In the genomic region with DNA sequence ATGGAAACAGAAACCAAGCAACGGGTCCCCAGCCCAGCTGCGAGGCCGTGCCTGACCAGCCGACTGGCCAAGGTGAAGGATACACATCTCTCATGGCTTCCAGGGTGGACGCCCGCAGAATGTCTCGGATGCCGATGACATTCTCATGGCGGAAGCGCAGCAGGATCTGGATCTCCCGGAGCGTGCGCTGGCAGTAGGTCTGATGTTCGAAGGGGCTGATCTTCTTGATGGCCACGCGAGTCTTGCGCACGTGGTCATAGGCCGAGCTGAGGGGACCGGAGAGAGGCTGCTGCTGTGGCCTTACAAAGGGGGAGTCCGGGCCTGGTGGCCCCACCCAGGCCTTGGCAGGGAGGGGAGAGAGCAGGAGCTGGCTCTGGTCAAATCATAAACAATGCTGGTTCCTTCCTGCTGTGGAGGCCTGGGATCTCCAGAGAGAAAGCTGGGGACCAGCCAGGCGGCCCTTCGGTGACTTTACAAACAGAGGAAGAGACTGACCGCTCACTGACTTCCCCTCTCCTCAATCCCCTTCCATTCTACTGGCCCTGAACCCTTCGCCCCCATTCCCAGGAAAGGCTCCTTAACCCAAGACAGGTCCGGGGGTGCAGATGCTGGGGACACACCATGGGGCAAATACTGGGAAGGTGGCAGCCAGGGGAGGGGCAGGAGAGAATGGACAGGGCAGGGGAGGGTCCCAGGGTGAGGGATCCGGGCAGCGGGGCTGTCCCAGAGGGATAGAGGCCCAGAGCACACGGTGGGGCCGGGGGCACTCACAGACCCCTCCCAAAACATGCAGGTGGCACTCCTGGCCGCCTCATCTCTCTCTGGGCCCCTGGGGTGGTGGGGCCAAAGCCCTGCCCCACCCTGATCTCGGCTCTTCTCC, we compare ENCODE assay signal across 1 cellular context.
A peak's percentile ranks its signal among the peaks of the same experiment; 100 is the strongest.
TF ChIP-seq lines count a peak whose summit lies in the region.

No MANE protein-coding gene starts in this region.

TF ChIP-seq in HepG2, 621 proteins besides CTCF, POLR2A, EP300 and RAD21 (continued from another document):
- TF ChIP-seq, protein P1, sequence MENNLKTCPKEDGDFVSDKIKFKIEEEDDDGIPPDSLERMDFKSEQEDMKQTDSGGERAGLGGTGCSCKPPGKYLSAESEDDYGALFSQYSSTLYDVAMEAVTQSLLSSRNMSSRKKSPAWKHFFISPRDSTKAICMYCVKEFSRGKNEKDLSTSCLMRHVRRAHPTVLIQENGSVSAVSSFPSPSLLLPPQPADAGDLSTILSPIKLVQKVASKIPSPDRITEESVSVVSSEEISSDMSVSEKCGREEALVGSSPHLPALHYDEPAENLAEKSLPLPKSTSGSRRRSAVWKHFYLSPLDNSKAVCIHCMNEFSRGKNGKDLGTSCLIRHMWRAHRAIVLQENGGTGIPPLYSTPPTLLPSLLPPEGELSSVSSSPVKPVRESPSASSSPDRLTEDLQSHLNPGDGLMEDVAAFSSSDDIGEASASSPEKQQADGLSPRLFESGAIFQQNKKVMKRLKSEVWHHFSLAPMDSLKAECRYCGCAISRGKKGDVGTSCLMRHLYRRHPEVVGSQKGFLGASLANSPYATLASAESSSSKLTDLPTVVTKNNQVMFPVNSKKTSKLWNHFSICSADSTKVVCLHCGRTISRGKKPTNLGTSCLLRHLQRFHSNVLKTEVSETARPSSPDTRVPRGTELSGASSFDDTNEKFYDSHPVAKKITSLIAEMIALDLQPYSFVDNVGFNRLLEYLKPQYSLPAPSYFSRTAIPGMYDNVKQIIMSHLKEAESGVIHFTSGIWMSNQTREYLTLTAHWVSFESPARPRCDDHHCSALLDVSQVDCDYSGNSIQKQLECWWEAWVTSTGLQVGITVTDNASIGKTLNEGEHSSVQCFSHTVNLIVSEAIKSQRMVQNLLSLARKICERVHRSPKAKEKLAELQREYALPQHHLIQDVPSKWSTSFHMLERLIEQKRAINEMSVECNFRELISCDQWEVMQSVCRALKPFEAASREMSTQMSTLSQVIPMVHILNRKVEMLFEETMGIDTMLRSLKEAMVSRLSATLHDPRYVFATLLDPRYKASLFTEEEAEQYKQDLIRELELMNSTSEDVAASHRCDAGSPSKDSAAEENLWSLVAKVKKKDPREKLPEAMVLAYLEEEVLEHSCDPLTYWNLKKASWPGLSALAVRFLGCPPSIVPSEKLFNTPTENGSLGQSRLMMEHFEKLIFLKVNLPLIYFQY (CRISPR knock-in tag; IDR thresholded peaks at IDR 0.05; ENCODE audit: borderline replicate concordance) = no peak
- TF ChIP-seq FOXM1 (CRISPR knock-in tag; IDR thresholded peaks at IDR 0.05) (no peak), FOXK1 (CRISPR knock-in tag; IDR thresholded peaks at IDR 0.05; ENCODE audit: borderline replicate concordance, low read depth) (no peak), ZNF432 (CRISPR knock-in tag; IDR thresholded peaks at IDR 0.05; ENCODE audit: borderline replicate concordance) (no peak), TGIF2 (CRISPR knock-in tag; IDR thresholded peaks at IDR 0.05) (no peak), ZNF530 (CRISPR knock-in tag; IDR thresholded peaks at IDR 0.05; ENCODE audit: low read depth) (no peak), SAFB2 (CRISPR knock-in tag; IDR thresholded peaks at IDR 0.05; ENCODE audit: borderline replicate concordance, low read depth) (no peak), ZNF572 (CRISPR knock-in tag; IDR thresholded peaks at IDR 0.05) (peak; percentile 41; the same call in 1 of the 2 replicates), FOSL1 (CRISPR knock-in tag; IDR thresholded peaks at IDR 0.05; ENCODE audit: borderline replicate concordance) (no peak), ZSCAN25 (CRISPR knock-in tag; IDR thresholded peaks at IDR 0.05) (no peak), REL (CRISPR knock-in tag; conservative IDR thresholded peaks at IDR 0.05) (0 out of 2 replicates have a peak, but pooled peaks have one; percentile 7), PHF20 (CRISPR knock-in tag; IDR thresholded peaks at IDR 0.05) (no peak), ZNF564 (CRISPR knock-in tag; IDR thresholded peaks at IDR 0.05) (no peak), ZEB1 (IDR thresholded peaks at IDR 0.05; ENCODE audit: insufficient replicate concordance, low read depth) (no peak), ZBTB7A (CRISPR knock-in tag; IDR thresholded peaks at IDR 0.05) (no peak)
- TF ChIP-seq, protein P2, sequence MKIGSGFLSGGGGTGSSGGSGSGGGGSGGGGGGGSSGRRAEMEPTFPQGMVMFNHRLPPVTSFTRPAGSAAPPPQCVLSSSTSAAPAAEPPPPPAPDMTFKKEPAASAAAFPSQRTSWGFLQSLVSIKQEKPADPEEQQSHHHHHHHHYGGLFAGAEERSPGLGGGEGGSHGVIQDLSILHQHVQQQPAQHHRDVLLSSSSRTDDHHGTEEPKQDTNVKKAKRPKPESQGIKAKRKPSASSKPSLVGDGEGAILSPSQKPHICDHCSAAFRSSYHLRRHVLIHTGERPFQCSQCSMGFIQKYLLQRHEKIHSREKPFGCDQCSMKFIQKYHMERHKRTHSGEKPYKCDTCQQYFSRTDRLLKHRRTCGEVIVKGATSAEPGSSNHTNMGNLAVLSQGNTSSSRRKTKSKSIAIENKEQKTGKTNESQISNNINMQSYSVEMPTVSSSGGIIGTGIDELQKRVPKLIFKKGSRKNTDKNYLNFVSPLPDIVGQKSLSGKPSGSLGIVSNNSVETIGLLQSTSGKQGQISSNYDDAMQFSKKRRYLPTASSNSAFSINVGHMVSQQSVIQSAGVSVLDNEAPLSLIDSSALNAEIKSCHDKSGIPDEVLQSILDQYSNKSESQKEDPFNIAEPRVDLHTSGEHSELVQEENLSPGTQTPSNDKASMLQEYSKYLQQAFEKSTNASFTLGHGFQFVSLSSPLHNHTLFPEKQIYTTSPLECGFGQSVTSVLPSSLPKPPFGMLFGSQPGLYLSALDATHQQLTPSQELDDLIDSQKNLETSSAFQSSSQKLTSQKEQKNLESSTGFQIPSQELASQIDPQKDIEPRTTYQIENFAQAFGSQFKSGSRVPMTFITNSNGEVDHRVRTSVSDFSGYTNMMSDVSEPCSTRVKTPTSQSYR (CRISPR knock-in tag; IDR thresholded peaks at IDR 0.05; ENCODE audit: borderline replicate concordance) = no peak
- TF ChIP-seq, protein P3, sequence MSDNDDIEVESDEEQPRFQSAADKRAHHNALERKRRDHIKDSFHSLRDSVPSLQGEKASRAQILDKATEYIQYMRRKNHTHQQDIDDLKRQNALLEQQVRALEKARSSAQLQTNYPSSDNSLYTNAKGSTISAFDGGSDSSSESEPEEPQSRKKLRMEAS (IDR thresholded peaks at IDR 0.05) = 0 out of 2 replicates have a peak, but pooled peaks have one; percentile 10
- TF ChIP-seq, protein P4, sequence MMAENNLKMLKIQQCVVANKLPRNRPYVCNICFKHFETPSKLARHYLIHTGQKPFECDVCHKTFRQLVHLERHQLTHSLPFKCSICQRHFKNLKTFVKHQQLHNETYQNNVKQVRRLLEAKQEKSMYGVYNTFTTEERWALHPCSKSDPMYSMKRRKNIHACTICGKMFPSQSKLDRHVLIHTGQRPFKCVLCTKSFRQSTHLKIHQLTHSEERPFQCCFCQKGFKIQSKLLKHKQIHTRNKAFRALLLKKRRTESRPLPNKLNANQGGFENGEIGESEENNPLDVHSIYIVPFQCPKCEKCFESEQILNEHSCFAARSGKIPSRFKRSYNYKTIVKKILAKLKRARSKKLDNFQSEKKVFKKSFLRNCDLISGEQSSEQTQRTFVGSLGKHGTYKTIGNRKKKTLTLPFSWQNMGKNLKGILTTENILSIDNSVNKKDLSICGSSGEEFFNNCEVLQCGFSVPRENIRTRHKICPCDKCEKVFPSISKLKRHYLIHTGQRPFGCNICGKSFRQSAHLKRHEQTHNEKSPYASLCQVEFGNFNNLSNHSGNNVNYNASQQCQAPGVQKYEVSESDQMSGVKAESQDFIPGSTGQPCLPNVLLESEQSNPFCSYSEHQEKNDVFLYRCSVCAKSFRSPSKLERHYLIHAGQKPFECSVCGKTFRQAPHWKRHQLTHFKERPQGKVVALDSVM (CRISPR knock-in tag; IDR thresholded peaks at IDR 0.05) = no peak
